1 cellular context compared by ENCODE assay signal in the genomic region with DNA sequence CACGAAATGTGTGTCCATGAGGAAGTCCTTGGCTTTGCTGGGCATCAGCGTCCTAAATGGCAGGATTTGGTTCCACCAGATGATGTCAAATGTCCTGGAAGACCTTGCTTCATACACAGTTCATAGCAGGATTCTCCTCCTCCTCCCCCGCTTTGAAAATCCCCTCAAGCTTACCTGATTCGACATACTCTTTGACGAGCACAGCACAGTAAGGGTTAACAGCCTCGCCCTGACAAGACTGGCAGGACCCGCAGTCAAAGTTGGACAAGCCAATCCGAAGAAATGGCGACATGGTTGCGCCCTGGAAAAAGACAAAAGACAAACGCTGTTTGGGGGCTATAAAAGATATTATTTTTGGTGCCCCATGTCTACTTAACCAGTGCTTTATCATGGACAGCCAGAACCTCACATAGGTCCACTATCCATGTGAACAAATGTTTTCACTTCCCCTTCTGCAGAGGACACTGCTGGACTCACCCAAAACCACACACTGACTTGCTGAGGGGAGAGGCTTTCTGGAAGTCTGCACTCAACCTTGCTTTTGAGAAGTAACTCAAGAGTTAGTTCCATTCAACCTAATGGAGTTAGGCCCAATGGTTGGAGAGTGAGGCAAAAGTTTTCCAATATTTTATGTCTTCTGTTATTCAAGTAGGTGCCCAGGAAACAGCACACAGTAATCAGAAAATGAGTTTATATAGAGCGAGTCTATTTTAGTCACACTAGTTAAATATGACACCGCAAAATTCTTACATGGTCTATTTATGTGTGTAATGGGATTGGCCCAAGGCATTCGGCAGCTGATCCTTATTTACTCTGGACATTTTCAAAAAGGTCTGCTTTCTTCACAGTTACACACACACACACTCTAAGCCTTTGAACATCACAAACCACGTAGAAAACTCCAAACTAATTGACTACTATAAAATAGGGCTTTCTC.
TF ChIP-seq lines count a peak whose summit lies in the region.

No MANE protein-coding gene starts in this region.

TF ChIP-seq in K562, 482 proteins besides CTCF, POLR2A, EP300 and RAD21 (continued from another document and continues in another):
- TF ChIP-seq ZBTB11 (CRISPR knock-in tag; IDR thresholded peaks at IDR 0.05) (peak in 1 of 3 experiments; percentile 52; a peak in 1 of 6 replicates), SIRT6 (IDR thresholded peaks at IDR 0.05; ENCODE audit: low read depth, low read length) (no peak), KDM1A (IDR thresholded peaks at IDR 0.05) (no peak), FOXP1 (CRISPR knock-in tag; IDR thresholded peaks at IDR 0.05) (no peak), HCFC1 (IDR thresholded peaks at IDR 0.05; ENCODE audit: low read depth, low read length) (no peak), SUPT5H (IDR thresholded peaks at IDR 0.05) (no peak), TFE3 (CRISPR knock-in tag; IDR thresholded peaks at IDR 0.05) (no peak), HNRNPUL1 (IDR thresholded peaks at IDR 0.05; ENCODE audit: low read length) (no peak), NFE2L1 (tag; IDR thresholded peaks at IDR 0.05; ENCODE audit: borderline replicate concordance, low read depth) (no peak), NELFE (IDR thresholded peaks at IDR 0.05; ENCODE audit: insufficient read depth, insufficient read length) (no peak), ZBTB17 (CRISPR knock-in tag; IDR thresholded peaks at IDR 0.05) (no peak), ZNF644 (tag; IDR thresholded peaks at IDR 0.05; ENCODE audit: low read depth) (no peak), NR3C1 (CRISPR knock-in tag; IDR thresholded peaks at IDR 0.05) (no peak), BRF1 (IDR thresholded peaks at IDR 0.05; ENCODE audit: borderline replicate concordance, extremely low read depth, insufficient read length) (no peak), ZNF75A (CRISPR knock-in tag; IDR thresholded peaks at IDR 0.05) (no peak), CHD2 (IDR thresholded peaks at IDR 0.05; ENCODE audit: low read depth, low read length) (no peak), ZNF143 (CRISPR knock-in tag; IDR thresholded peaks at IDR 0.05) (no peak), AFF4 (CRISPR knock-in tag; IDR thresholded peaks at IDR 0.05) (peak; percentile 58; the same call in 1 of the 2 replicates), BCL6 (CRISPR knock-in tag; IDR thresholded peaks at IDR 0.05) (no peak), MTA2 (IDR thresholded peaks at IDR 0.05; ENCODE audit: low read depth) (peak; percentile 59), CBFA2T2 (conservative IDR thresholded peaks at IDR 0.05) (peak; percentile 60), E2F5 (CRISPR knock-in tag; IDR thresholded peaks at IDR 0.05) (no peak), MCM2 (IDR thresholded peaks at IDR 0.05; ENCODE audit: low read depth) (no peak), ILK (tag; IDR thresholded peaks at IDR 0.05; ENCODE audit: borderline replicate concordance, low read depth) (no peak), ZNF134 (CRISPR knock-in tag; conservative IDR thresholded peaks at IDR 0.05) (no peak), ZNF165 (CRISPR knock-in tag; IDR thresholded peaks at IDR 0.05; ENCODE audit: borderline replicate concordance) (no peak), CHD1 (IDR thresholded peaks at IDR 0.05; ENCODE audit: low read length) (no peak), SNAPC5 (CRISPR knock-in tag; IDR thresholded peaks at IDR 0.05) (no peak), KLF13 (tag; IDR thresholded peaks at IDR 0.05; ENCODE audit: borderline replicate concordance, low read depth) (no peak), ZNF217 (CRISPR knock-in tag; IDR thresholded peaks at IDR 0.05) (no peak), GATA2 (CRISPR knock-in tag; IDR thresholded peaks at IDR 0.05) (peak; percentile 75; the same call in 1 of the 2 replicates), TAL1 (IDR thresholded peaks at IDR 0.05) (peak; percentile 75), SNIP1 (IDR thresholded peaks at IDR 0.05; ENCODE audit: low read depth) (no peak), ZNF121 (CRISPR knock-in tag; conservative IDR thresholded peaks at IDR 0.05) (no peak), CEBPB (tag; IDR thresholded peaks at IDR 0.05) (no peak), TEAD2 (tag; IDR thresholded peaks at IDR 0.05) (no peak), PHB (CRISPR knock-in tag; IDR thresholded peaks at IDR 0.05) (no peak), NR2F6 (CRISPR knock-in tag; IDR thresholded peaks at IDR 0.05) (no peak), ZNF79 (CRISPR knock-in tag; IDR thresholded peaks at IDR 0.05; ENCODE audit: low read depth) (no peak)
- TF ChIP-seq, protein P1, sequence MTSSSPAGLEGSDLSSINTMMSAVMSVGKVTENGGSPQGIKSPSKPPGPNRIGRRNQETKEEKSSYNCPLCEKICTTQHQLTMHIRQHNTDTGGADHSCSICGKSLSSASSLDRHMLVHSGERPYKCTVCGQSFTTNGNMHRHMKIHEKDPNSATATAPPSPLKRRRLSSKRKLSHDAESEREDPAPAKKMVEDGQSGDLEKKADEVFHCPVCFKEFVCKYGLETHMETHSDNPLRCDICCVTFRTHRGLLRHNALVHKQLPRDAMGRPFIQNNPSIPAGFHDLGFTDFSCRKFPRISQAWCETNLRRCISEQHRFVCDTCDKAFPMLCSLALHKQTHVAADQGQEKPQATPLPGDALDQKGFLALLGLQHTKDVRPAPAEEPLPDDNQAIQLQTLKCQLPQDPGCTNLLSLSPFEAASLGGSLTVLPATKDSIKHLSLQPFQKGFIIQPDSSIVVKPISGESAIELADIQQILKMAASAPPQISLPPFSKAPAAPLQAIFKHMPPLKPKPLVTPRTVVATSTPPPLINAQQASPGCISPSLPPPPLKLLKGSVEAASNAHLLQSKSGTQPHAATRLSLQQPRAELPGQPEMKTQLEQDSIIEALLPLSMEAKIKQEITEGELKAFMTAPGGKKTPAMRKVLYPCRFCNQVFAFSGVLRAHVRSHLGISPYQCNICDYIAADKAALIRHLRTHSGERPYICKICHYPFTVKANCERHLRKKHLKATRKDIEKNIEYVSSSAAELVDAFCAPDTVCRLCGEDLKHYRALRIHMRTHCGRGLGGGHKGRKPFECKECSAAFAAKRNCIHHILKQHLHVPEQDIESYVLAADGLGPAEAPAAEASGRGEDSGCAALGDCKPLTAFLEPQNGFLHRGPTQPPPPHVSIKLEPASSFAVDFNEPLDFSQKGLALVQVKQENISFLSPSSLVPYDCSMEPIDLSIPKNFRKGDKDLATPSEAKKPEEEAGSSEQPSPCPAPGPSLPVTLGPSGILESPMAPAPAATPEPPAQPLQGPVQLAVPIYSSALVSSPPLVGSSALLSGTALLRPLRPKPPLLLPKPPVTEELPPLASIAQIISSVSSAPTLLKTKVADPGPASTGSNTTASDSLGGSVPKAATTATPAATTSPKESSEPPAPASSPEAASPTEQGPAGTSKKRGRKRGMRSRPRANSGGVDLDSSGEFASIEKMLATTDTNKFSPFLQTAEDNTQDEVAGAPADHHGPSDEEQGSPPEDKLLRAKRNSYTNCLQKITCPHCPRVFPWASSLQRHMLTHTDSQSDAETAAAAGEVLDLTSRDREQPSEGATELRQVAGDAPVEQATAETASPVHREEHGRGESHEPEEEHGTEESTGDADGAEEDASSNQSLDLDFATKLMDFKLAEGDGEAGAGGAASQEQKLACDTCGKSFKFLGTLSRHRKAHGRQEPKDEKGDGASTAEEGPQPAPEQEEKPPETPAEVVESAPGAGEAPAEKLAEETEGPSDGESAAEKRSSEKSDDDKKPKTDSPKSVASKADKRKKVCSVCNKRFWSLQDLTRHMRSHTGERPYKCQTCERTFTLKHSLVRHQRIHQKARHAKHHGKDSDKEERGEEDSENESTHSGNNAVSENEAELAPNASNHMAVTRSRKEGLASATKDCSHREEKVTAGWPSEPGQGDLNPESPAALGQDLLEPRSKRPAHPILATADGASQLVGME (CRISPR knock-in tag; IDR thresholded peaks at IDR 0.05), result no peak
- TF ChIP-seq, protein P2, sequence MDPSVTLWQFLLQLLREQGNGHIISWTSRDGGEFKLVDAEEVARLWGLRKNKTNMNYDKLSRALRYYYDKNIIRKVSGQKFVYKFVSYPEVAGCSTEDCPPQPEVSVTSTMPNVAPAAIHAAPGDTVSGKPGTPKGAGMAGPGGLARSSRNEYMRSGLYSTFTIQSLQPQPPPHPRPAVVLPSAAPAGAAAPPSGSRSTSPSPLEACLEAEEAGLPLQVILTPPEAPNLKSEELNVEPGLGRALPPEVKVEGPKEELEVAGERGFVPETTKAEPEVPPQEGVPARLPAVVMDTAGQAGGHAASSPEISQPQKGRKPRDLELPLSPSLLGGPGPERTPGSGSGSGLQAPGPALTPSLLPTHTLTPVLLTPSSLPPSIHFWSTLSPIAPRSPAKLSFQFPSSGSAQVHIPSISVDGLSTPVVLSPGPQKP (CRISPR knock-in tag; IDR thresholded peaks at IDR 0.05), result no peak
- TF ChIP-seq, protein P3, sequence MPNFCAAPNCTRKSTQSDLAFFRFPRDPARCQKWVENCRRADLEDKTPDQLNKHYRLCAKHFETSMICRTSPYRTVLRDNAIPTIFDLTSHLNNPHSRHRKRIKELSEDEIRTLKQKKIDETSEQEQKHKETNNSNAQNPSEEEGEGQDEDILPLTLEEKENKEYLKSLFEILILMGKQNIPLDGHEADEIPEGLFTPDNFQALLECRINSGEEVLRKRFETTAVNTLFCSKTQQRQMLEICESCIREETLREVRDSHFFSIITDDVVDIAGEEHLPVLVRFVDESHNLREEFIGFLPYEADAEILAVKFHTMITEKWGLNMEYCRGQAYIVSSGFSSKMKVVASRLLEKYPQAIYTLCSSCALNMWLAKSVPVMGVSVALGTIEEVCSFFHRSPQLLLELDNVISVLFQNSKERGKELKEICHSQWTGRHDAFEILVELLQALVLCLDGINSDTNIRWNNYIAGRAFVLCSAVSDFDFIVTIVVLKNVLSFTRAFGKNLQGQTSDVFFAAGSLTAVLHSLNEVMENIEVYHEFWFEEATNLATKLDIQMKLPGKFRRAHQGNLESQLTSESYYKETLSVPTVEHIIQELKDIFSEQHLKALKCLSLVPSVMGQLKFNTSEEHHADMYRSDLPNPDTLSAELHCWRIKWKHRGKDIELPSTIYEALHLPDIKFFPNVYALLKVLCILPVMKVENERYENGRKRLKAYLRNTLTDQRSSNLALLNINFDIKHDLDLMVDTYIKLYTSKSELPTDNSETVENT (CRISPR knock-in tag; IDR thresholded peaks at IDR 0.05), result no peak
